13 cellular contexts compared by ENCODE assay signal in the genomic region with DNA sequence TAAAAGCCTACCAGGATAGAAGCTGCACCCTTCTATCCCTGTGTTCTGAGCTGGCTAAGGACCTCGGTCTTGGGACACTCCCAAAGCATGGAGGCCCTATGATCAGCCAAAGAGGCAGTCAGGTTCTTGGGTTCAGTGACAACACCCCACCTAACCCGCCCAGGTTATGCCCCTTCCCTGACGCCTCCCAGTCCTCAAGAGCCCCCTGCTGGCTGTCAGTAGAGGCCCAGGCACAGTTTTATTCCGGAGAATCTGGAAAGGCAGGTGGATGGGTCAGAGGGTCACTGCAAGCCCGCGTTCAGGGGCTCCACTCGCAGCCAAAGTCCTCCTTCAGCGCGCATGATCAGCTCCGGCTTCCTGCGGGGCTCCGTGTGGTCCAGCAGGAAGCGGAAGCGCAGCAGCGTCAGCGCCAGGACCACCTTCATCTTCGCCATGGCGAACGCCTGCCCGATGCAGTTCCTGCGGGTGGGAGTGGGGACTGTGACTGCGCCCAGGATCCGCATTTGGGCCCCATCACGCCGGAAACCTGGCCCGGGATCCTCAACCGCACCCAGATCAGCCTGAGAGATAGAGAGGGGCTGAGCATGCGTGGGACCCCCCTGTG. TPM values are rescaled to one million over a fixed set of nuclear protein-coding genes. Genes with fewer than 3 reads are reported as not detected.
DNase-seq lines count a peak whose midpoint lies in the region; ATAC-seq, FAIRE-seq and TF ChIP-seq lines count a peak whose summit lies in the region.
"Had no signal": no experiment of that assay in that cellular context is flagged by ENCODE, and none has a peak within 500 bp of the region (broad histone marks: within the 10 kb centered on the region; RNA-seq: fewer than 3 reads in every experiment).

No MANE protein-coding gene starts in this region.

- TF ChIP-seq POLR2A in GM12878 (IDR thresholded peaks at IDR 0.05; ENCODE audit: low read depth, low read length): no peak

- H3K79me2 ChIP-seq in GM12878 (ENCODE audit: control insufficient read depth, insufficient read depth, low read length): no peaks in the 10 kb centered on the region

- no peaks in the 10 kb centered on the region for H3K4me1 ChIP-seq in GM12878 (ENCODE audit: control insufficient read depth, insufficient read depth, low read length)
- H3K4me1 ChIP-seq: vagina had no signal

- H3K9me3 ChIP-seq in GM12878 (replicated peaks; ENCODE audit: control insufficient read depth, insufficient read depth, low read length): no peaks in the 10 kb centered on the region
- H3K9me3 ChIP-seq: vagina had no signal

- H3K9ac ChIP-seq in GM12878 (ENCODE audit: control insufficient read depth, insufficient read depth, low read length): no peak overlapping the region

- SMC1A ChIA-PET in GM12878 (lab: Charles Lee; ENCODE audit: uncharacterized antibody, unreplicated experiment): no interaction called here

- peak overlapping the region; percentile 17 for H3K4me3 Mint-ChIP-seq in stimulated activated effector memory CD8-positive, alpha-beta T cell treated with anti-CD3 and anti-CD28 coated beads, Interleukin-12 subunit alpha, Interleukin-12 subunit beta, amount 100 ng/mL, for 72 hours

- no peak overlapping the region for H3K4me3 ChIP-seq in GM12878
- H3K4me3 ChIP-seq: vagina had no signal

- H3K27ac ChIP-seq in GM12878 (ENCODE audit: control insufficient read depth, insufficient read depth): no peak overlapping the region
- H3K27ac ChIP-seq: vagina had no signal

- H3K27ac Mint-ChIP-seq in stimulated activated effector memory CD8-positive, alpha-beta T cell treated with anti-CD3 and anti-CD28 coated beads, Interleukin-12 subunit alpha, Interleukin-12 subunit beta, amount 100 ng/mL, for 72 hours: no peak overlapping the region

- CTCF ChIA-PET in GM12878 (lab: Yijun Ruan, JAX): no interaction called here

- in situ Hi-C loops in GM12878 (cut with MboI): no loop called here

- no peak for TF ChIP-seq RAD21 in GM12878 (IDR thresholded peaks at IDR 0.05; ENCODE audit: insufficient read depth, low read depth, low read length)

- no peaks in the 10 kb centered on the region for H4K20me1 ChIP-seq in GM12878 (ENCODE audit: control insufficient read depth, insufficient read depth)

- H3K4me2 ChIP-seq in GM12878 (ENCODE audit: control insufficient read depth, insufficient read depth): no peak overlapping the region

- H3K27me3 ChIP-seq in GM12878 (replicated peaks in 1 of 2; ENCODE audit: control insufficient read depth in 2 of 2, insufficient read depth in 2 of 2, low read length in 1 of 2): no peaks in the 10 kb centered on the region
- H3K27me3 ChIP-seq: vagina had no signal

- peaks cover 5% of the 10 kb centered on the region for H3K4me1 Mint-ChIP-seq in stimulated activated effector memory CD8-positive, alpha-beta T cell treated with anti-CD3 and anti-CD28 coated beads, Interleukin-12 subunit alpha, Interleukin-12 subunit beta, amount 100 ng/mL, for 72 hours

- 33% methylated on average over 27 of the region's 28 CpGs for WGBS in GM12878 (ENCODE audit: insufficient coverage, insufficient replicate concordance, low lambda C conversion rate, missing lambda C conversion rate)

- FAIRE-seq in GM12878 (lab: Jason Lieb, UNC): no peak

- H2AFZ ChIP-seq in GM12878 (ENCODE audit: control insufficient read depth, low read depth, low read length): no peak overlapping the region

- no peak for TF ChIP-seq EP300 in GM12878 (IDR thresholded peaks at IDR 0.05; ENCODE audit: borderline replicate concordance in 1 of 2, control insufficient read depth in 1 of 2, low read depth in 2 of 2, low read length in 2 of 2)

- no peak for ATAC-seq in GM12878
- ATAC-seq in stimulated activated effector memory CD8-positive, alpha-beta T cell treated with anti-CD3 and anti-CD28 coated beads, Interleukin-12 subunit alpha, Interleukin-12 subunit beta, amount 100 ng/mL, for 72 hours: no peak

- H3K36me3 Mint-ChIP-seq in stimulated activated effector memory CD8-positive, alpha-beta T cell treated with anti-CD3 and anti-CD28 coated beads, Interleukin-12 subunit alpha, Interleukin-12 subunit beta, amount 100 ng/mL, for 72 hours: no peaks in the 10 kb centered on the region

- BruUV-seq in GM12878 (replicated peaks; lab: Mats Ljungman, UMichigan): no TSS peak

- TF ChIP-seq CTCF in GM12878 (IDR thresholded peaks at IDR 0.05 in 2 of 3, conservative IDR thresholded peaks at IDR 0.05 in 1 of 3; ENCODE audit: control insufficient read depth in 2 of 3, extremely low read depth in 1 of 3, insufficient read depth in 1 of 3, low read depth in 3 of 3, low read length in 3 of 3): peak; percentile 19 to 29 (median 26); a peak in 3 of 6 replicates

- POLR2A ChIA-PET in GM12878 (lab: Charles Lee): no interaction called here

- RAD21 ChIA-PET in GM12878 (lab: Charles Lee; ENCODE audit: unreplicated experiment): no interaction called here

- H3K36me3 ChIP-seq in GM12878 (ENCODE audit: control insufficient read depth in 2 of 2, insufficient read depth in 2 of 2, low read length in 1 of 2): no peaks in the 10 kb centered on the region
- H3K36me3 ChIP-seq: vagina had no signal

- H3K9me3 Mint-ChIP-seq in stimulated activated effector memory CD8-positive, alpha-beta T cell treated with anti-CD3 and anti-CD28 coated beads, Interleukin-12 subunit alpha, Interleukin-12 subunit beta, amount 100 ng/mL, for 72 hours: no peaks in the 10 kb centered on the region

- DNase-seq in activated CD4-positive, alpha-beta T cell treated with anti-CD3 and anti-CD28 coated beads for 48 hours: peak; percentile 9
- no peak for DNase-seq in activated CD4-positive, alpha-beta T cell treated with anti-CD3 and anti-CD28 coated beads, Interleukin-2, amount 50 U/mL, for 4 hours
- DNase-seq in HuH-7 (ENCODE audit: low spot score): peak; percentile 39
- no peak for DNase-seq in GM12878 (ENCODE audit: low read depth, low spot score)
- no peak for DNase-seq in stimulated activated effector memory CD8-positive, alpha-beta T cell treated with anti-CD3 and anti-CD28 coated beads, Interleukin-12 subunit alpha, Interleukin-12 subunit beta, amount 100 ng/mL, for 72 hours (ENCODE audit: low spot score in 2 of 2)
- DNase-seq in SW480 (ENCODE audit: low spot score): no peak
- no peak for DNase-seq in ureter (ENCODE audit: low spot score)
- no peak for DNase-seq in H4 (ENCODE audit: low spot score)
- DNase-seq: activated gamma-delta T cell, DMS79, NCI-H524 treated with DMSO at 0.1 percent for 48 hours had no signal

- intact Hi-C loops in GM12878 (cut with micrococcal nuclease; ENCODE audit: unreplicated experiment): no loop called here

RNA-seq across cellular contexts. Expression of gene OR10H3, which starts 22.3 kb away (rescaled TPM):
- total RNA-seq in GM12878 (2013; cell fraction: nucleolus; rRNA removed): not detected in 2 replicates
- total RNA-seq in GM12878 (2014; rRNA removed) (not detected in 2 replicates), GM12878 (2014; rRNA removed; fragmentation: Illumina TruSeq; extraction: Trizol) (not detected in 2 replicates), GM12878 (2021) (not detected in 2 replicates), ureter (not detected)
- not detected for polyA plus RNA-seq in GM12878 (2011; ENCODE audit: low read depth)
- polyA plus RNA-seq in GM12878 (2011; rRNA removed) (not detected in 2 replicates), GM12878 (2014; fragmentation: Illumina TruSeq; extraction: Trizol) (not detected in 2 replicates), GM12878 (2014; fragmentation: Nextera tagmentation; extraction: Ambion mirVana) (not detected), GM12878 (2014; rRNA removed) (not detected in 2 replicates), GM12878 (2016; fragmentation: Nextera tagmentation; extraction: Ambion mirVana) (not detected)
- not detected in 2 replicates for polyA plus RNA-seq in GM12878 (2011; cell fraction: cytosol; rRNA removed)
- not detected in 2 replicates for polyA plus RNA-seq in GM12878 (2011; cell fraction: nucleus; rRNA removed)
- not detected in 2 replicates for polyA plus RNA-seq in GM12878 (2012)
- not detected in 2 replicates for polyA minus RNA-seq in GM12878 (2011; rRNA and poly(A)+ RNA removed)
- not detected in 2 replicates for polyA minus RNA-seq in GM12878 (2011; cell fraction: cytosol; rRNA and poly(A)+ RNA removed)
- not detected in 2 replicates for polyA minus RNA-seq in GM12878 (2011; cell fraction: nucleus; rRNA and poly(A)+ RNA removed)
- total RNA-seq in H4 (2014; rRNA removed; shearing (Covaris generic)): not detected in 2 replicates
- total RNA-seq: mucosa of gallbladder, vagina had no signal

RNA-seq across cellular contexts. Expression of gene OR10H5, which starts 27.4 kb away (rescaled TPM):
- not detected in 2 replicates for total RNA-seq in GM12878 (2013; cell fraction: nucleolus; rRNA removed)
- total RNA-seq in GM12878 (2014; rRNA removed) (not detected in 2 replicates), GM12878 (2014; rRNA removed; fragmentation: Illumina TruSeq; extraction: Trizol) (not detected in 2 replicates), GM12878 (2021) (not detected in 2 replicates), ureter (not detected)
- polyA plus RNA-seq in GM12878 (2011; ENCODE audit: low read depth): not detected
- polyA plus RNA-seq in GM12878 (2011; rRNA removed) (not detected in 2 replicates), GM12878 (2014; fragmentation: Illumina TruSeq; extraction: Trizol) (not detected in 2 replicates), GM12878 (2014; fragmentation: Nextera tagmentation; extraction: Ambion mirVana) (not detected), GM12878 (2014; rRNA removed) (not detected in 2 replicates), GM12878 (2016; fragmentation: Nextera tagmentation; extraction: Ambion mirVana) (not detected)
- not detected in 2 replicates for polyA plus RNA-seq in GM12878 (2011; cell fraction: cytosol; rRNA removed)
- polyA plus RNA-seq in GM12878 (2011; cell fraction: nucleus; rRNA removed): not detected in 2 replicates
- not detected in 2 replicates for polyA plus RNA-seq in GM12878 (2012)
- polyA minus RNA-seq in GM12878 (2011; rRNA and poly(A)+ RNA removed): not detected in 2 replicates
- polyA minus RNA-seq in GM12878 (2011; cell fraction: cytosol; rRNA and poly(A)+ RNA removed): not detected in 2 replicates
- polyA minus RNA-seq in GM12878 (2011; cell fraction: nucleus; rRNA and poly(A)+ RNA removed): not detected in 2 replicates
- not detected in 2 replicates for total RNA-seq in H4 (2014; rRNA removed; shearing (Covaris generic))
- total RNA-seq: mucosa of gallbladder, vagina had no signal

RNA-seq across cellular contexts. Expression of gene OR10H2, which starts 32.2 kb away (rescaled TPM):
- not detected in 2 replicates for total RNA-seq in GM12878 (2013; cell fraction: nucleolus; rRNA removed)
- total RNA-seq in GM12878 (2014; rRNA removed) (not detected in 2 replicates), GM12878 (2014; rRNA removed; fragmentation: Illumina TruSeq; extraction: Trizol) (not detected in 2 replicates), GM12878 (2021) (not detected in 2 replicates), ureter (not detected)
- polyA plus RNA-seq in GM12878 (2011; ENCODE audit: low read depth): not detected
- polyA plus RNA-seq in GM12878 (2011; rRNA removed) (not detected in 2 replicates), GM12878 (2014; fragmentation: Illumina TruSeq; extraction: Trizol) (not detected in 2 replicates), GM12878 (2014; fragmentation: Nextera tagmentation; extraction: Ambion mirVana) (not detected), GM12878 (2014; rRNA removed) (not detected in 2 replicates), GM12878 (2016; fragmentation: Nextera tagmentation; extraction: Ambion mirVana) (not detected)
- polyA plus RNA-seq in GM12878 (2011; cell fraction: cytosol; rRNA removed): not detected in 2 replicates
- polyA plus RNA-seq in GM12878 (2011; cell fraction: nucleus; rRNA removed): not detected in 2 replicates
- polyA plus RNA-seq in GM12878 (2012): not detected in 2 replicates
- polyA minus RNA-seq in GM12878 (2011; rRNA and poly(A)+ RNA removed): not detected in 2 replicates
- not detected in 2 replicates for polyA minus RNA-seq in GM12878 (2011; cell fraction: cytosol; rRNA and poly(A)+ RNA removed)
- polyA minus RNA-seq in GM12878 (2011; cell fraction: nucleus; rRNA and poly(A)+ RNA removed): not detected in 2 replicates
- not detected in 2 replicates for total RNA-seq in H4 (2014; rRNA removed; shearing (Covaris generic))
- total RNA-seq: mucosa of gallbladder, vagina had no signal

RNA-seq across cellular contexts. Expression of gene OR10H1, which starts 55.4 kb away (rescaled TPM):
- not detected in 2 replicates for total RNA-seq in GM12878 (2013; cell fraction: nucleolus; rRNA removed)
- total RNA-seq in GM12878 (2014; rRNA removed): not detected in 2 replicates
- total RNA-seq in GM12878 (2014; rRNA removed; fragmentation: Illumina TruSeq; extraction: Trizol): not detected in 2 replicates
- total RNA-seq in GM12878 (2021): not detected in 2 replicates
- not detected for polyA plus RNA-seq in GM12878 (2011; ENCODE audit: low read depth)
- polyA plus RNA-seq in GM12878 (2011; rRNA removed): not detected in 2 replicates
- not detected in 2 replicates for polyA plus RNA-seq in GM12878 (2011; cell fraction: cytosol; rRNA removed)
- not detected in 2 replicates for polyA plus RNA-seq in GM12878 (2011; cell fraction: nucleus; rRNA removed)
- not detected in 2 replicates for polyA plus RNA-seq in GM12878 (2012)
- polyA plus RNA-seq in GM12878 (2014; fragmentation: Illumina TruSeq; extraction: Trizol): not detected in 2 replicates
- polyA plus RNA-seq in GM12878 (2014; fragmentation: Nextera tagmentation; extraction: Ambion mirVana): not detected
- not detected in 2 replicates for polyA plus RNA-seq in GM12878 (2014; rRNA removed)
- not detected for polyA plus RNA-seq in GM12878 (2016; fragmentation: Nextera tagmentation; extraction: Ambion mirVana)
- polyA minus RNA-seq in GM12878 (2011; rRNA and poly(A)+ RNA removed): not detected in 2 replicates
- not detected in 2 replicates for polyA minus RNA-seq in GM12878 (2011; cell fraction: cytosol; rRNA and poly(A)+ RNA removed)
- not detected in 2 replicates for polyA minus RNA-seq in GM12878 (2011; cell fraction: nucleus; rRNA and poly(A)+ RNA removed)
- total RNA-seq in ureter: 0.60 TPM
- total RNA-seq in H4 (2014; rRNA removed; shearing (Covaris generic)): not detected in 2 replicates
- total RNA-seq: mucosa of gallbladder, vagina had no signal

Comparison
In these comparisons a context has a peak if more than half of its experiments do, and no peak if none do; other contexts are left out.
1. DNase-seq: peak in activated CD4-positive, alpha-beta T cell treated with anti-CD3 and anti-CD28 coated beads for 48 hours (single experiment) and HuH-7 (single experiment); none in activated CD4-positive, alpha-beta T cell treated with anti-CD3 and anti-CD28 coated beads, Interleukin-2, amount 50 U/mL, for 4 hours (0 of 2), GM12878 (single experiment), stimulated activated effector memory CD8-positive, alpha-beta T cell treated with anti-CD3 and anti-CD28 coated beads, Interleukin-12 subunit alpha, Interleukin-12 subunit beta, amount 100 ng/mL, for 72 hours (0 of 2), SW480 (single experiment), ureter (single experiment) and H4 (single experiment).